In the genomic region with DNA sequence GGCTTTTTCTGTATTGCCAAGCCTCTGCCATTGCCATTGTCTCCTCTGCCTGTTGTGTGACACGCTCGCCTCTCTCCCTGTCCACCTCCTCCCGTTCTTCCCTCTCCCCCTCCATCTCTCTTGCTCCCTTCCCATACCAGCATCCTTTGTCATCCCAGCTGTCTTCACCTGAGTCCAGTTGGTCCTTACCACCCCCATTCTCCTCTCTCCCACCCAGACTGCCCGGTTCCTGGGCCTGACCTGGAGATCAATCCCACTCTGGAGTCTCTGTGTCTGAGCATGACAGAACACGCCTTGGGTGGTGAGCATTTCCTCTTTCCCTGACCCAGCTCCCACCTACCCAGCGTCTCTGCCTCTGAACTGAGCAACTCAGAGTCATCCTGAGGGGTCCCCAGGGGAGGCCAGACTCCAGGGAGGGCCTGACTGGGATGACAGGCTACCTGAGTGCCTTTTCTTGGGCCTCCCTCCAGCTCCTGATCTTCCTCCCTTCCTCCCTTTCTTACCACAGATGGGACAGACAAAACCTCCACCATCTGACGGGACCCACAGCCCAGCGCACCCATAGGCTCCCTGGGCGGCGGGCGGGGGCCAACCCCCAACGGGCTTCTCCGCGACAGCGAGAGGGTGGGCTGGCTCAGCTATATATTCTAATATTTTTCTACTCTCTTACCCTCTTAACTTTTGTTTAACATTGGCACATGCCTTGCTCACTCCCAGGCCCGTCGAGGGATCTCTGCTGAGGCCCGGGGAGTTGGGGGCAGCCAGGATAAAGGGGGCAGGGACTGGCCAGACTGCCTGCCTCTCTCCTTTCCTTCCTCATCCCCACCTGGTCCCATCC, we compare ENCODE assay signal across 1 cellular context.
A peak's percentile ranks its signal among the peaks of the same experiment; 100 is the strongest.
TF ChIP-seq lines count a peak whose summit lies in the region.

No MANE protein-coding gene starts in this region.

TF ChIP-seq in K562, 482 proteins besides CTCF, POLR2A, EP300 and RAD21:
- TF ChIP-seq THRB (CRISPR knock-in tag; conservative IDR thresholded peaks at IDR 0.05) (0 out of 2 replicates have a peak, but pooled peaks have one; percentile 8), FOSL1 (tag; conservative IDR thresholded peaks at IDR 0.05) (no peak), NFATC3 (IDR thresholded peaks at IDR 0.05) (no peak), ZFP30 (CRISPR knock-in tag; IDR thresholded peaks at IDR 0.05; ENCODE audit: borderline replicate concordance) (no peak), ZNF696 (CRISPR knock-in tag; conservative IDR thresholded peaks at IDR 0.05) (no peak), ZFP1 (CRISPR knock-in tag; IDR thresholded peaks at IDR 0.05) (no peak), ZBTB5 (IDR thresholded peaks at IDR 0.05) (no peak), MYNN (IDR thresholded peaks at IDR 0.05) (no peak), MYNN (CRISPR knock-in tag; IDR thresholded peaks at IDR 0.05) (no peak), SAP30 (IDR thresholded peaks at IDR 0.05; ENCODE audit: borderline replicate concordance, insufficient read depth, low read depth, low read length, poor library complexity, severe bottlenecking) (no peak), RBM39 (optimal IDR thresholded peaks at IDR 0.05; ENCODE audit: low read depth, low read length) (no peak), ETV6 (IDR thresholded peaks at IDR 0.05; ENCODE audit: borderline replicate concordance in 1 of 2, low read depth in 2 of 2, low read length in 1 of 2) (no peak), ETV6 (CRISPR knock-in tag; IDR thresholded peaks at IDR 0.05; ENCODE audit: borderline replicate concordance) (no peak), ZBTB49 (CRISPR knock-in tag; IDR thresholded peaks at IDR 0.05; ENCODE audit: borderline replicate concordance) (no peak), CCNT2 (IDR thresholded peaks at IDR 0.05; ENCODE audit: borderline replicate concordance, extremely low read depth, insufficient read length, low read depth, low read length) (no peak), EHMT2 (IDR thresholded peaks at IDR 0.05) (no peak), PHB (CRISPR knock-in tag; IDR thresholded peaks at IDR 0.05) (no peak), ZNF586 (CRISPR knock-in tag; conservative IDR thresholded peaks at IDR 0.05) (no peak), RBBP5 (IDR thresholded peaks at IDR 0.05; ENCODE audit: borderline replicate concordance, insufficient read depth, low read length, poor library complexity, severe bottlenecking) (no peak), POLR2G (IDR thresholded peaks at IDR 0.05; ENCODE audit: low read depth, low read length) (0 out of 2 replicates have a peak, but pooled peaks have one; percentile 38), ZNF232 (CRISPR knock-in tag; IDR thresholded peaks at IDR 0.05) (no peak), TFAM (CRISPR knock-in tag; conservative IDR thresholded peaks at IDR 0.05) (no peak)
- TF ChIP-seq, protein P1, sequence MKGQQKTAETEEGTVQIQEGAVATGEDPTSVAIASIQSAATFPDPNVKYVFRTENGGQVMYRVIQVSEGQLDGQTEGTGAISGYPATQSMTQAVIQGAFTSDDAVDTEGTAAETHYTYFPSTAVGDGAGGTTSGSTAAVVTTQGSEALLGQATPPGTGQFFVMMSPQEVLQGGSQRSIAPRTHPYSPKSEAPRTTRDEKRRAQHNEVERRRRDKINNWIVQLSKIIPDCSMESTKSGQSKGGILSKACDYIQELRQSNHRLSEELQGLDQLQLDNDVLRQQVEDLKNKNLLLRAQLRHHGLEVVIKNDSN (CRISPR knock-in tag; IDR thresholded peaks at IDR 0.05): peak; percentile 19; the same call in 1 of the 2 replicates
- TF ChIP-seq, protein P2, sequence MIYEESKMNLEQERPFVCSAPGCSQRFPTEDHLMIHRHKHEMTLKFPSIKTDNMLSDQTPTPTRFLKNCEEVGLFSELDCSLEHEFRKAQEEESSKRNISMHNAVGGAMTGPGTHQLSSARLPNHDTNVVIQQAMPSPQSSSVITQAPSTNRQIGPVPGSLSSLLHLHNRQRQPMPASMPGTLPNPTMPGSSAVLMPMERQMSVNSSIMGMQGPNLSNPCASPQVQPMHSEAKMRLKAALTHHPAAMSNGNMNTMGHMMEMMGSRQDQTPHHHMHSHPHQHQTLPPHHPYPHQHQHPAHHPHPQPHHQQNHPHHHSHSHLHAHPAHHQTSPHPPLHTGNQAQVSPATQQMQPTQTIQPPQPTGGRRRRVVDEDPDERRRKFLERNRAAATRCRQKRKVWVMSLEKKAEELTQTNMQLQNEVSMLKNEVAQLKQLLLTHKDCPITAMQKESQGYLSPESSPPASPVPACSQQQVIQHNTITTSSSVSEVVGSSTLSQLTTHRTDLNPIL (CRISPR knock-in tag; IDR thresholded peaks at IDR 0.05): no peak
- TF ChIP-seq, protein P3, sequence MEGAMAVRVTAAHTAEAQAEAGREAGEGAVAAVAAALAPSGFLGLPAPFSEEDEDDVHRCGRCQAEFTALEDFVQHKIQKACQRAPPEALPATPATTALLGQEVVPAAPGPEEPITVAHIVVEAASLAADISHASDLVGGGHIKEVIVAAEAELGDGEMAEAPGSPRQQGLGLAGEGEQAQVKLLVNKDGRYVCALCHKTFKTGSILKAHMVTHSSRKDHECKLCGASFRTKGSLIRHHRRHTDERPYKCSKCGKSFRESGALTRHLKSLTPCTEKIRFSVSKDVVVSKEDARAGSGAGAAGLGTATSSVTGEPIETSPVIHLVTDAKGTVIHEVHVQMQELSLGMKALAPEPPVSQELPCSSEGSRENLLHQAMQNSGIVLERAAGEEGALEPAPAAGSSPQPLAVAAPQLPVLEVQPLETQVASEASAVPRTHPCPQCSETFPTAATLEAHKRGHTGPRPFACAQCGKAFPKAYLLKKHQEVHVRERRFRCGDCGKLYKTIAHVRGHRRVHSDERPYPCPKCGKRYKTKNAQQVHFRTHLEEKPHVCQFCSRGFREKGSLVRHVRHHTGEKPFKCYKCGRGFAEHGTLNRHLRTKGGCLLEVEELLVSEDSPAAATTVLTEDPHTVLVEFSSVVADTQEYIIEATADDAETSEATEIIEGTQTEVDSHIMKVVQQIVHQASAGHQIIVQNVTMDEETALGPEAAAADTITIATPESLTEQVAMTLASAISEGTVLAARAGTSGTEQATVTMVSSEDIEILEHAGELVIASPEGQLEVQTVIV (CRISPR knock-in tag; IDR thresholded peaks at IDR 0.05; ENCODE audit: borderline replicate concordance): no peak
- TF ChIP-seq, protein P4, sequence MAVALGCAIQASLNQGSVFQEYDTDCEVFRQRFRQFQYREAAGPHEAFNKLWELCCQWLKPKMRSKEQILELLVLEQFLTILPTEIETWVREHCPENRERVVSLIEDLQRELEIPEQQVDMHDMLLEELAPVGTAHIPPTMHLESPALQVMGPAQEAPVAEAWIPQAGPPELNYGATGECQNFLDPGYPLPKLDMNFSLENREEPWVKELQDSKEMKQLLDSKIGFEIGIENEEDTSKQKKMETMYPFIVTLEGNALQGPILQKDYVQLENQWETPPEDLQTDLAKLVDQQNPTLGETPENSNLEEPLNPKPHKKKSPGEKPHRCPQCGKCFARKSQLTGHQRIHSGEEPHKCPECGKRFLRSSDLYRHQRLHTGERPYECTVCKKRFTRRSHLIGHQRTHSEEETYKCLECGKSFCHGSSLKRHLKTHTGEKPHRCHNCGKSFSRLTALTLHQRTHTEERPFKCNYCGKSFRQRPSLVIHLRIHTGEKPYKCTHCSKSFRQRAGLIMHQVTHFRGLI (CRISPR knock-in tag; IDR thresholded peaks at IDR 0.05): no peak
TF ChIP-seq in K562: peak in this region for 3.
